In genomic region chr2:210035679-210036078, GRCh38 we compare ENCODE assay signal across 25 cellular contexts.
"Had no signal": no experiment of that assay in that cellular context is flagged by ENCODE, and none has a peak within 500 bp of the region (broad histone marks: within the 10 kb centered on the region; RNA-seq: fewer than 3 reads in every experiment).

No MANE protein-coding gene starts in this region.

- H3K36me3 ChIP-seq: neural progenitor cell, ovary, right lobe of liver, thoracic aorta, thyroid gland, upper lobe of left lung, uterus had no signal

- H3K9ac ChIP-seq: neural progenitor cell, parathyroid adenoma had no signal

- H3K9me3 ChIP-seq: ovary, psoas muscle, right lobe of liver, sigmoid colon, stomach, thoracic aorta, thyroid gland, tibial nerve, upper lobe of left lung, uterus had no signal

- H3K79me2 ChIP-seq: parathyroid adenoma had no signal

- H3K4me2 ChIP-seq: neural progenitor cell had no signal

- H3K27me3 ChIP-seq: neural progenitor cell, ovary, right lobe of liver, sigmoid colon, stomach, thyroid gland, tibial nerve, upper lobe of left lung, uterus had no signal

- H3K27ac ChIP-seq: neural progenitor cell, ovary, parathyroid adenoma, psoas muscle, right lobe of liver, sigmoid colon, stomach, thoracic aorta, thyroid gland, tibial nerve, upper lobe of left lung, uterus had no signal

- ATAC-seq: naive thymus-derived CD4-positive, alpha-beta T cell; natural killer cell; right cardiac atrium; right lobe of liver; stimulated activated effector memory CD8-positive, alpha-beta T cell treated with anti-CD3 and anti-CD28 coated beads, Interleukin-12 subunit alpha, Interleukin-12 subunit beta, amount 100 ng/mL, for 72 hours; stimulated activated naive B cell treated with anti-CD40 and anti-IgM and Interleukin-4, amounts not matched to agents 10 μg/mL and 1 μg/mL and 100 μg/mL, for 72 hours had no signal

- H2AFZ ChIP-seq: neural progenitor cell, parathyroid adenoma had no signal

- FAIRE-seq: small intestine had no signal

- H3K4me1 ChIP-seq: neural progenitor cell, psoas muscle, sigmoid colon, stomach, thyroid gland, tibial nerve, upper lobe of left lung, uterus had no signal

- H3K4me3 ChIP-seq: neural progenitor cell, ovary, psoas muscle, right lobe of liver, sigmoid colon, stomach, thoracic aorta, thyroid gland, tibial nerve, upper lobe of left lung, uterus had no signal

- DNase-seq: naive thymus-derived CD4-positive, alpha-beta T cell; natural killer cell; occipital lobe; ovary; posterior cingulate gyrus; psoas muscle; right cardiac atrium; right lobe of liver; sigmoid colon; small intestine; stimulated activated CD4-positive, alpha-beta T cell treated with anti-CD3 and anti-CD28 coated beads, Interleukin-15, amount 100 ng/mL, for 24 hours; stimulated activated CD4-positive, alpha-beta T cell treated with anti-CD3 and anti-CD28 coated beads, Interleukin-2, amount 100 ng/mL, for 24 hours; stimulated activated CD4-positive, alpha-beta T cell treated with anti-CD3 and anti-CD28 coated beads, Interleukin-2, amount 100 ng/mL, for 48 hours; stimulated activated CD4-positive, alpha-beta T cell treated with anti-CD3 and anti-CD28 coated beads, Interleukin-4, amount 100 ng/mL, for 24 hours; stimulated activated naive B cell treated with anti-CD40 and anti-IgM and Interleukin-4, amounts not matched to agents 10 μg/mL and 1 μg/mL and 100 μg/mL, for 72 hours; stimulated activated naive CD4-positive, alpha-beta T cell treated with Interleukin-2 at 50 U/mL for 16 hours; stomach; thyroid gland; upper lobe of left lung; uterus had no signal
